ENCODE assay signal across 8 cellular contexts in genomic region chr2:171688129-171688465, GRCh38. TPM values are rescaled to one million over a fixed set of nuclear protein-coding genes. Genes with fewer than 3 reads are reported as not detected.
DNase-seq lines count a peak whose midpoint lies in the region; ATAC-seq and TF ChIP-seq lines count a peak whose summit lies in the region.

No MANE protein-coding gene starts in this region.

- TF ChIP-seq POLR2A in gastroesophageal sphincter (IDR thresholded peaks at IDR 0.05): no peak

- H3K27ac ChIP-seq in VCaP: peak overlapping the region; percentile 78
- peak overlapping the region; percentile 73 to 88 (median 84) for H3K27ac ChIP-seq in gastroesophageal sphincter

- ATAC-seq in HG02610 (IDR thresholded peaks at IDR 0.05; ENCODE audit: unreplicated experiment) (peak; percentile 13), gastroesophageal sphincter (no peak), HG03457 (IDR thresholded peaks at IDR 0.05; ENCODE audit: unreplicated experiment) (no peak)

- TF ChIP-seq CTCF in GM12875 (IDR thresholded peaks at IDR 0.05; ENCODE audit: borderline replicate concordance, insufficient read depth, low read depth, low read length) (no peak), VCaP (conservative IDR thresholded peaks at IDR 0.05) (no peak), gastroesophageal sphincter (IDR thresholded peaks at IDR 0.05) (no peak), retinal pigment epithelial cell (conservative IDR thresholded peaks at IDR 0.05; ENCODE audit: low read depth, low read length) (no peak)

- WGBS in gastroesophageal sphincter (ENCODE audit: low coverage in 1 of 2), 2 donors: 0 to 3% methylated on average over 5 to 6 of the region's 10 CpGs

- H3K36me3 ChIP-seq in gastroesophageal sphincter: peaks cover 0 to 18% of the 10 kb centered on the region in 2 donors

- DNase-seq in retinal pigment epithelial cell (ENCODE audit: low read depth): no peak
- DNase-seq in NOMO-1 (lab: John Stamatoyannopoulos, UW; ENCODE audit: unreplicated experiment in 2 of 2): no peak
- no peak for DNase-seq in globus pallidus (ENCODE audit: low spot score)

- H3K27me3 ChIP-seq in gastroesophageal sphincter: no peaks in the 10 kb centered on the region

- H3K4me3 ChIP-seq in GM12875 (ENCODE audit: low read depth, low read length) (peak overlapping the region; percentile 83), gastroesophageal sphincter (peak overlapping the region; percentile 80 to 99), retinal pigment epithelial cell (ENCODE audit: low read length) (peak overlapping the region; percentile 94)

- H3K9me3 ChIP-seq in gastroesophageal sphincter: no peaks in the 10 kb centered on the region

- no peak for TF ChIP-seq EP300 in gastroesophageal sphincter (IDR thresholded peaks at IDR 0.05)

- peaks cover 6 to 20% (median 9%) of the 10 kb centered on the region in 3 donors for H3K4me1 ChIP-seq in gastroesophageal sphincter

RNA-seq across cellular contexts. Expression of gene DYNC1I2, which starts 0.8 kb away (rescaled TPM):
- 100 to 1,000 TPM; 117 to 147 (median 131) TPM for total RNA-seq in gastroesophageal sphincter
